Comparison of ENCODE assay signal across 1 cellular context in genomic region chr17:47732399-47733046, GRCh38.
TF ChIP-seq lines count a peak whose summit lies in the region.

No MANE protein-coding gene starts in this region.

TF ChIP-seq in K562, 482 proteins besides CTCF, POLR2A, EP300 and RAD21 (continued from another document):
- TF ChIP-seq HDAC2 (IDR thresholded peaks at IDR 0.05) = no peak
- no peak for TF ChIP-seq ZBTB5 (IDR thresholded peaks at IDR 0.05)
- no peak for TF ChIP-seq TFAM (CRISPR knock-in tag; conservative IDR thresholded peaks at IDR 0.05)
- peak; percentile 61; the same call in 1 of the 2 replicates for TF ChIP-seq BCOR (IDR thresholded peaks at IDR 0.05)
- no peak for TF ChIP-seq HDAC8 (tag; IDR thresholded peaks at IDR 0.05)
- TF ChIP-seq POLR3G (IDR thresholded peaks at IDR 0.05; ENCODE audit: extremely low read depth, insufficient read length, insufficient replicate concordance) = no peak
- TF ChIP-seq, protein P1, sequence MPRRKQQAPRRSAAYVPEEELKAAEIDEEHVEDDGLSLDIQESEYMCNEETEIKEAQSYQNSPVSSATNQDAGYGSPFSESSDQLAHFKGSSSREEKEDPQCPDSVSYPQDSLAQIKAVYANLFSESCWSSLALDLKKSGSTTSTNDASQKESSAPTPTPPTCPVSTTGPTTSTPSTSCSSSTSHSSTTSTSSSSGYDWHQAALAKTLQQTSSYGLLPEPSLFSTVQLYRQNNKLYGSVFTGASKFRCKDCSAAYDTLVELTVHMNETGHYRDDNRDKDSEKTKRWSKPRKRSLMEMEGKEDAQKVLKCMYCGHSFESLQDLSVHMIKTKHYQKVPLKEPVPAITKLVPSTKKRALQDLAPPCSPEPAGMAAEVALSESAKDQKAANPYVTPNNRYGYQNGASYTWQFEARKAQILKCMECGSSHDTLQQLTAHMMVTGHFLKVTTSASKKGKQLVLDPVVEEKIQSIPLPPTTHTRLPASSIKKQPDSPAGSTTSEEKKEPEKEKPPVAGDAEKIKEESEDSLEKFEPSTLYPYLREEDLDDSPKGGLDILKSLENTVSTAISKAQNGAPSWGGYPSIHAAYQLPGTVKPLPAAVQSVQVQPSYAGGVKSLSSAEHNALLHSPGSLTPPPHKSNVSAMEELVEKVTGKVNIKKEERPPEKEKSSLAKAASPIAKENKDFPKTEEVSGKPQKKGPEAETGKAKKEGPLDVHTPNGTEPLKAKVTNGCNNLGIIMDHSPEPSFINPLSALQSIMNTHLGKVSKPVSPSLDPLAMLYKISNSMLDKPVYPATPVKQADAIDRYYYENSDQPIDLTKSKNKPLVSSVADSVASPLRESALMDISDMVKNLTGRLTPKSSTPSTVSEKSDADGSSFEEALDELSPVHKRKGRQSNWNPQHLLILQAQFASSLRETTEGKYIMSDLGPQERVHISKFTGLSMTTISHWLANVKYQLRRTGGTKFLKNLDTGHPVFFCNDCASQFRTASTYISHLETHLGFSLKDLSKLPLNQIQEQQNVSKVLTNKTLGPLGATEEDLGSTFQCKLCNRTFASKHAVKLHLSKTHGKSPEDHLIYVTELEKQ (CRISPR knock-in tag; IDR thresholded peaks at IDR 0.05) = no peak
- TF ChIP-seq RBM22 (IDR thresholded peaks at IDR 0.05; ENCODE audit: low read depth, low read length, poor library complexity, severe bottlenecking) = no peak
- 0 out of 2 replicates have a peak, but pooled peaks have one; percentile 39 for TF ChIP-seq CBFB (CRISPR knock-in tag; IDR thresholded peaks at IDR 0.05)
